Comparison of ENCODE assay signal across 8 cellular contexts in the genomic region with DNA sequence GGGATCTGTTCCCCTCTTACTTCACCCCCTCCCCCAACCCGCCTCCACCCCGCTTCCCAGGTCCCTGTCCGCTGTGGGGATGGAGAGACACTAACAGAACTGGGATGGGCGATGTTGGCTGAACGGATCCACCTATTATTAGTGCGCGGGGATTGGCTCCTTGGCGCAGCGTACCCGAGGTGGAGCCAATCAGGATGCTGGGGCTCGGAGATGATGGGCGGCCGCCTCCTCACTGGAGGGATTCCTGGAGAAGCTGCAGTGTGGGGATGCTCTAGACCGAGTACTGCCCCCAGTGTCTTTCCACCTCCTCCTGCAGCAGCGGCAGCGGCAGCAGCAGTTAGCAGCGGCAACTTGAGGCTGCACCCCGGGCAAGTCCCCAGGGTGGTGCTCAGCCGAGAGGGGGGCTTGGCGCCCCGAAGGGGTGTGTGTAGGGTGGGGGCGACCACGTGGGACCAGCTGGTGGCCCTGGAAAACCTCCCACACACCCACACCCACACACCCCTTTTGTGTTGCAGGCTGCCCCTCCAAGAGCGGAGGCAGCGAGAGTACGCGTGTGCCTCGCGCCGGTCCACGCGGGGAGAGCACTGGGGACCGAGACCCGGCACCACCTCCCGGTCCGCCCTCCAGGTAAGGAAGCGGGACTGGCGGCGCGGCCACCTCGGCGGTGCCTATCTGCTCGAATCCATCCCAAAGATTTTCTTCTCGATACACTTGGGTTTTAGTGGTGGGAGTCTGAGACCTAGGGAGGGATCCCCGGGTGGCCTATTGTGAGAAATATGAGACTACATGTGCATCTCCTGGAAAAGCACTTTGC. TPM values are rescaled to one million over a fixed set of nuclear protein-coding genes. Genes with fewer than 3 reads are reported as not detected.
A peak's percentile ranks its signal among the peaks of the same experiment; 100 is the strongest.
DNase-seq lines count a peak whose midpoint lies in the region; ATAC-seq and TF ChIP-seq lines count a peak whose summit lies in the region.

A gene (plus strand): TSS at position 292 of the 814 bp plus-strand sequence.

- peak within 1 kb of the TSS; percentile 75 for H3K27ac Mint-ChIP-seq in nephron progenitor cell

- H3K9me3 Mint-ChIP-seq in nephron progenitor cell, result no peaks in the 10 kb centered on the region

- H3K4me3 ChIP-seq in Jurkat, Clone E6-1 (ENCODE audit: low read length), result peak within 1 kb of the TSS; percentile 37
- H3K4me3 ChIP-seq in fibroblast of the aortic adventitia (ENCODE audit: low read depth, low read length), result peak within 1 kb of the TSS; percentile 86

- peaks cover 16% of the 10 kb centered on the region for H3K27me3 Mint-ChIP-seq in nephron progenitor cell (ENCODE audit: low read depth, poor library complexity)

- ATAC-seq in GM19324 (IDR thresholded peaks at IDR 0.05; ENCODE audit: low FRiP score, unreplicated experiment), result peak; percentile 34

- H3K4me1 Mint-ChIP-seq in nephron progenitor cell, result peaks cover 44% of the 10 kb centered on the region

- DNase-seq in ACHN (peak; percentile 98), SK-N-DZ (ENCODE audit: low spot score) (peak; percentile 99), fibroblast of the aortic adventitia (ENCODE audit: low read depth) (peak; percentile 87), nephron progenitor cell (peak; percentile 83), GF-D8 (lab: John Stamatoyannopoulos, UW) (no peak)
- no peak for DNase-seq in Jurkat, Clone E6-1 (ENCODE audit: low read depth, low spot score)
- DNase-seq in activated naive CD4-positive, alpha-beta T cell treated with anti-CD3 and anti-CD28 coated beads, Interleukin-2, amount 50 U/mL, for 16 hours, result no peak

- no peaks in the 10 kb centered on the region for H3K36me3 Mint-ChIP-seq in nephron progenitor cell (ENCODE audit: low read depth)

- peak within 1 kb of the TSS; percentile 94 for H3K4me3 Mint-ChIP-seq in nephron progenitor cell

- in situ Hi-C loops in ACHN (cut with HindIII; ENCODE audit: low pct_ligation_motif_present, low pct_unique_long_range_greater_than_20kb, low sequenced_read_pairs), result no loop called here

- TF ChIP-seq CTCF in fibroblast of the aortic adventitia (IDR thresholded peaks at IDR 0.05; ENCODE audit: insufficient read depth, low read length) (no peak), nephron progenitor cell (IDR thresholded peaks at IDR 0.05) (no peak)

RNA-seq across cellular contexts. Expression of the gene that starts here (rescaled TPM):
- polyA plus RNA-seq in Jurkat, Clone E6-1 (2012; ENCODE audit: insufficient read depth, insufficient read length), result not detected
- polyA plus RNA-seq in SK-N-DZ (2014; cell fraction: cytosol; rRNA removed), result 73.8 and 76.9 TPM in 2 replicates
- polyA plus RNA-seq in SK-N-DZ (2014; cell fraction: nucleus; rRNA removed), result 39.9 and 54.0 TPM in 2 replicates
- 5.6 and 43.3 TPM in 2 replicates for total RNA-seq in fibroblast of the aortic adventitia (ENCODE audit: low replicate concordance)

Comparison
In these comparisons a context has a peak if more than half of its experiments do, and no peak if none do; other contexts are left out.
1. DNase-seq: peak in ACHN (single experiment), SK-N-DZ (single experiment), fibroblast of the aortic adventitia (single experiment) and nephron progenitor cell (single experiment); none in Jurkat, Clone E6-1 (single experiment), activated naive CD4-positive, alpha-beta T cell treated with anti-CD3 and anti-CD28 coated beads, Interleukin-2, amount 50 U/mL, for 16 hours (single experiment) and GF-D8 (single experiment).